Comparison of ENCODE assay signal across 18 cellular contexts in genomic region chr18:6281874-6282273, GRCh38.
A peak's percentile ranks its signal among the peaks of the same experiment; 100 is the strongest.
DNase-seq lines count a peak whose midpoint lies in the region; ATAC-seq and TF ChIP-seq lines count a peak whose summit lies in the region.
"Had no signal": no experiment of that assay in that cellular context is flagged by ENCODE, and none has a peak within 500 bp of the region (broad histone marks: within the 10 kb centered on the region; RNA-seq: fewer than 3 reads in every experiment).

No MANE protein-coding gene starts in this region.

- peaks cover 0 to 11% (median 5%) of the 10 kb centered on the region in 4 donors for H3K4me1 ChIP-seq in right lobe of liver

- no peaks in the 10 kb centered on the region for H3K9me3 ChIP-seq in right lobe of liver
- H3K9me3 ChIP-seq: SK-N-SH had no signal

- H3K27me3 ChIP-seq in right lobe of liver = no peaks in the 10 kb centered on the region

- peak; percentile 98 to 99 (median 98) for ATAC-seq in right lobe of liver
- ATAC-seq in HG02678 (IDR thresholded peaks at IDR 0.05; ENCODE audit: unreplicated experiment) = no peak
- ATAC-seq: Panc1 had no signal

- 30% methylated on average over 4 of the region's 4 CpGs for WGBS in right lobe of liver (ENCODE audit: insufficient coverage, low coverage, low lambda C conversion rate, missing lambda C conversion rate)

- peak; percentile 16; the same call in 1 of the 2 replicates for TF ChIP-seq CTCF in LNCAP (IDR thresholded peaks at IDR 0.05)
- TF ChIP-seq CTCF in right lobe of liver (IDR thresholded peaks at IDR 0.05) = peak; percentile 41 to 46 (median 46)

- no peak overlapping the region for H3K4me3 ChIP-seq in right lobe of liver

- no peaks in the 10 kb centered on the region for H3K36me3 ChIP-seq in right lobe of liver

- peak; percentile 56 for DNase-seq in globus pallidus (ENCODE audit: low spot score)
- peak in 1 of 3 donors; percentile 57 for DNase-seq in right lobe of liver
- peak; percentile 59 for DNase-seq in superior temporal gyrus (ENCODE audit: extremely low spot score)
- no peak for DNase-seq in stimulated activated CD4-positive, alpha-beta T cell treated with anti-CD3 and anti-CD28 coated beads, Interleukin-4, amount 100 ng/mL, for 1 hour
- no peak for DNase-seq in NCI-H510A (lab: John Stamatoyannopoulos, UW)
- DNase-seq: CD4-positive, alpha-beta T cell; DND-41; HFFc6; MM.1S; NCI-H1105; NCI-H1694; NCI-H2107; NCI-H2227 treated with DMSO at 0.1 percent for 48 hours; Right ventricle myocardium superior; SK-N-SH had no signal

- H3K27ac ChIP-seq in right lobe of liver = peak overlapping the region in 1 of 3 donors; percentile 57

- no peak for TF ChIP-seq POLR2A in right lobe of liver (IDR thresholded peaks at IDR 0.05)

- intact Hi-C loops in right lobe of liver (cut with DNase I) = no loop called here

Comparison
In these comparisons a context has a peak if more than half of its experiments do, and no peak if none do; other contexts are left out.
1. DNase-seq: peak in globus pallidus (single experiment) and superior temporal gyrus (single experiment); none in stimulated activated CD4-positive, alpha-beta T cell treated with anti-CD3 and anti-CD28 coated beads, Interleukin-4, amount 100 ng/mL, for 1 hour (single experiment) and NCI-H510A (single experiment).